ENCODE assay signal across 31 cellular contexts in genomic region chr14:79916281-79916680, GRCh38.
"Had no signal": no experiment of that assay in that cellular context is flagged by ENCODE, and none has a peak within 500 bp of the region (broad histone marks: within the 10 kb centered on the region; RNA-seq: fewer than 3 reads in every experiment).

No MANE protein-coding gene starts in this region.

- H3K27me3 ChIP-seq: ascending aorta, cardiac muscle cell had no signal

- H3K9me3 ChIP-seq: ascending aorta had no signal

- H3K4me3 ChIP-seq: ascending aorta, cardiac muscle cell had no signal

- H3K4me1 ChIP-seq: ascending aorta had no signal

- H3K27ac ChIP-seq: ascending aorta, cardiac muscle cell, VCaP had no signal

- ATAC-seq: activated CD4-positive, alpha-beta T cell treated with anti-CD3 and anti-CD28 coated beads for 36 hours; activated CD4-positive, CD25-positive, alpha-beta regulatory T cell treated with anti-CD3 and anti-CD28 coated beads, Interleukin-2, amount 50 U/mL, for 24 hours; activated CD8-positive, alpha-beta memory T cell treated with anti-CD3 and anti-CD28 coated beads, Interleukin-2, amount 10 ng/mL, durations not matched to agents 7 days and 5 days; activated CD8-positive, alpha-beta T cell treated with anti-CD3 and anti-CD28 coated beads, Interleukin-2, amount 10 ng/mL, durations not matched to agents 7 days and 5 days; activated naive CD8-positive, alpha-beta T cell treated with anti-CD3 and anti-CD28 coated beads, Interleukin-2, amount 50 U/mL, for 24 hours; WTC11 had no signal

- H3K36me3 ChIP-seq: ascending aorta, cardiac muscle cell had no signal

- DNase-seq: activated CD4-positive, alpha-beta memory T cell treated with anti-CD3 and anti-CD28 coated beads, Interleukin-2, amount 10 ng/mL, durations not matched to agents 7 days and 5 days; activated CD4-positive, alpha-beta T cell treated with anti-CD3 and anti-CD28 coated beads for 1 hour; activated CD4-positive, alpha-beta T cell treated with anti-CD3 and anti-CD28 coated beads for 36 hours; activated CD4-positive, alpha-beta T cell treated with anti-CD3 and anti-CD28 coated beads for 48 hours; activated CD4-positive, alpha-beta T cell treated with anti-CD3 and anti-CD28 coated beads, Interleukin-2, amount 10 ng/mL, durations not matched to agents 7 days and 5 days; activated CD4-positive, alpha-beta T cell treated with anti-CD3 and anti-CD28 coated beads, Interleukin-2, amount 50 U/mL, for 48 hours; activated CD4-positive, CD25-positive, alpha-beta regulatory T cell; activated CD8-positive, alpha-beta memory T cell treated with anti-CD3 and anti-CD28 coated beads for 24 hours; activated CD8-positive, alpha-beta memory T cell treated with anti-CD3 and anti-CD28 coated beads, Interleukin-2, amount 10 ng/mL, durations not matched to agents 7 days and 5 days; activated CD8-positive, alpha-beta memory T cell treated with anti-CD3 and anti-CD28 coated beads, Interleukin-2, amount 50 U/mL, for 48 hours; activated CD8-positive, alpha-beta T cell treated with anti-CD3 and anti-CD28 coated beads, Interleukin-2, amount 10 ng/mL, durations not matched to agents 7 days and 5 days; activated effector memory CD4-positive, alpha-beta T cell treated with Interleukin-2 at 50 U/mL for 16 hours; activated gamma-delta T cell; activated naive CD4-positive, alpha-beta T cell treated with anti-CD3 and anti-CD28 coated beads, Interleukin-2, amount 10 ng/mL, durations not matched to agents 7 days and 5 days; activated naive CD4-positive, alpha-beta T cell treated with Interleukin-2 at 50 U/mL for 16 hours; activated naive CD8-positive, alpha-beta T cell treated with anti-CD3 and anti-CD28 coated beads, Interleukin-2, amount 10 ng/mL, durations not matched to agents 7 days and 5 days; activated naive CD8-positive, alpha-beta T cell treated with anti-CD3 and anti-CD28 coated beads, Interleukin-2, amount 50 U/mL, for 24 hours; activated T-cell treated with anti-CD3 and anti-CD28 coated beads, Interleukin-2, amount 50 U/mL, for 24 hours; activated T-cell treated with anti-CD3 and anti-CD28 coated beads, Interleukin-2, amount 50 U/mL, for 48 hours; amygdala; anterior cingulate cortex; caudate nucleus; cerebellar nuclear complex; T-helper 1 cell; T-helper 2 cell; T-helper 9 cell had no signal
